Comparison of ENCODE assay signal across 18 cellular contexts in the genomic region with DNA sequence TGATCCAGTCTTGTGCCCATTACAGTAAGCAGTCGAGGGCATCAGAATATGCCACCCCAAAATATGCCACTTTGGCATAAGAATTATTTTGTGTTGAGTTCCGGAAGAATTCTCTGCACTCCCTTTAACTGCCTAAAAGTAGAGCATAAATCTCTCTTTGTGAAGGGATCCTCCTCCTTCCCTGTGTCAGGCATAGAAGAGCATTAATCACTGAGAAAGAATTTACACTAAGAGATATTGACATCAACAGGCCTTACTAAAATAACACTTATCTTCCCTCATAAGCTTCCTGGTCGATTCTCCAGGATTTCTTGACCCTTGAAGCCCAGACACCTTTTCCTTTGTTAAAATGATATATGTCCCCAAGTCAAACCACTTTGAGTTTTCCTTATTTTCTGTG. TPM values are rescaled to one million over a fixed set of nuclear protein-coding genes. Genes with fewer than 3 reads are reported as not detected.
DNase-seq lines count a peak whose midpoint lies in the region; ATAC-seq, FAIRE-seq and TF ChIP-seq lines count a peak whose summit lies in the region.
"Had no signal": no experiment of that assay in that cellular context is flagged by ENCODE, and none has a peak within 500 bp of the region (broad histone marks: within the 10 kb centered on the region; RNA-seq: fewer than 3 reads in every experiment).

No MANE protein-coding gene starts in this region.

- no peaks in the 10 kb centered on the region for H3K36me3 ChIP-seq in astrocyte (ENCODE audit: insufficient read depth, low read length)

- no peak overlapping the region for H2AFZ ChIP-seq in astrocyte (ENCODE audit: low read depth, low read length)

- H3K27me3 Mint-ChIP-seq in astrocyte (ENCODE audit: low read depth, unreplicated experiment): no peaks in the 10 kb centered on the region
- peaks cover 7% of the 10 kb centered on the region for H3K27me3 Mint-ChIP-seq in progenitor cell of endocrine pancreas
- peaks cover 1 to 8% (median 1%) of the 10 kb centered on the region in 3 donors for H3K27me3 Mint-ChIP-seq in CD14-positive monocyte (ENCODE audit: low read depth in 3 of 3)
- H3K27me3 Mint-ChIP-seq: CD4-positive, alpha-beta T cell; IgD-negative memory B cell had no signal

- peak; percentile 73 for ATAC-seq in foreskin keratinocyte

- no peak overlapping the region for H3K4me3 Mint-ChIP-seq in astrocyte (ENCODE audit: unreplicated experiment)
- H3K4me3 Mint-ChIP-seq in progenitor cell of endocrine pancreas (ENCODE audit: low read depth): no peak overlapping the region
- no peak overlapping the region for H3K4me3 Mint-ChIP-seq in CD14-positive monocyte
- H3K4me3 Mint-ChIP-seq: CD4-positive, alpha-beta T cell; H9; IgD-negative memory B cell had no signal

- DNase-seq in HT1080 (ENCODE audit: low read depth) (peak; percentile 24), astrocyte (ENCODE audit: low read depth) (peak; percentile 23), foreskin keratinocyte (peak in 1 of 2 donors; percentile 42), progenitor cell of endocrine pancreas (ENCODE audit: low spot score, unreplicated experiment) (no peak), GM19238 (ENCODE audit: insufficient read length, low spot score) (no peak), CD14-positive monocyte (ENCODE audit: low spot score) (no peak), GM13976 (ENCODE audit: low spot score) (no peak)
- DNase-seq in activated CD4-positive, CD25-positive, alpha-beta regulatory T cell treated with anti-CD3 and anti-CD28 coated beads, Interleukin-2, amount 50 U/mL, for 72 hours: no peak
- DNase-seq: CD4-positive, alpha-beta T cell; H9; Kasumi-1; MV-4-11; NCI-H1417; NCI-H187 treated with DMSO at 0.1 percent for 48 hours; NCI-H345; NCI-H526 treated with DMSO at 0.1 percent for 48 hours; SHP77 treated with DMSO at 0.1 percent for 48 hours had no signal

- no peaks in the 10 kb centered on the region for H3K9me3 ChIP-seq in astrocyte (ENCODE audit: insufficient read depth, low read depth, low read length)

- H3K27ac ChIP-seq in astrocyte (ENCODE audit: low read depth, low read length) (no peak overlapping the region), foreskin keratinocyte (no peak overlapping the region)

- no peaks in the 10 kb centered on the region for H3K36me3 Mint-ChIP-seq in astrocyte (ENCODE audit: low read depth, unreplicated experiment)
- H3K36me3 Mint-ChIP-seq in progenitor cell of endocrine pancreas (ENCODE audit: insufficient read depth): no peaks in the 10 kb centered on the region
- no peaks in the 10 kb centered on the region for H3K36me3 Mint-ChIP-seq in CD14-positive monocyte

- in situ Hi-C loops in GM13976 (cut with MboI; ENCODE audit: low sequenced_read_pairs, unreplicated experiment): no loop called here

- H3K27me3 ChIP-seq in astrocyte (ENCODE audit: insufficient read depth, low read length): no peaks in the 10 kb centered on the region
- no peaks in the 10 kb centered on the region for H3K27me3 ChIP-seq in foreskin keratinocyte

- H3K4me1 Mint-ChIP-seq in astrocyte (ENCODE audit: low read depth, unreplicated experiment) (peaks cover 7% of the 10 kb centered on the region), progenitor cell of endocrine pancreas (ENCODE audit: low read depth) (peaks cover 13% of the 10 kb centered on the region), CD14-positive monocyte (peaks cover 2% of the 10 kb centered on the region)
- H3K4me1 Mint-ChIP-seq: H9 had no signal

- H3K9me3 Mint-ChIP-seq in astrocyte (ENCODE audit: unreplicated experiment): no peaks in the 10 kb centered on the region
- H3K9me3 Mint-ChIP-seq in progenitor cell of endocrine pancreas (ENCODE audit: low read depth): no peaks in the 10 kb centered on the region
- H3K9me3 Mint-ChIP-seq in CD14-positive monocyte: no peaks in the 10 kb centered on the region
- H3K9me3 Mint-ChIP-seq: CD4-positive, alpha-beta T cell; H9 had no signal

- no peak overlapping the region for H3K4me2 ChIP-seq in astrocyte (ENCODE audit: low read length)

- no peak for FAIRE-seq in astrocyte (lab: Jason Lieb, UNC)

- H3K79me2 ChIP-seq in astrocyte (ENCODE audit: insufficient read depth, low read length): no peaks in the 10 kb centered on the region

- H3K4me3 ChIP-seq in astrocyte (ENCODE audit: insufficient read depth, low read depth, low read length): no peak overlapping the region

- H3K27ac Mint-ChIP-seq in astrocyte (ENCODE audit: unreplicated experiment): no peak overlapping the region
- H3K27ac Mint-ChIP-seq in progenitor cell of endocrine pancreas: peak overlapping the region; percentile 37
- no peak overlapping the region for H3K27ac Mint-ChIP-seq in CD14-positive monocyte
- H3K27ac Mint-ChIP-seq: CD4-positive, alpha-beta T cell; H9; IgD-negative memory B cell had no signal

- H3K4me1 ChIP-seq in astrocyte (ENCODE audit: insufficient read depth, low read length): no peaks in the 10 kb centered on the region
- H3K4me1 ChIP-seq in foreskin keratinocyte: peaks cover 10% of the 10 kb centered on the region

- TF ChIP-seq CTCF in astrocyte (IDR thresholded peaks at IDR 0.05; ENCODE audit: insufficient read depth, low read depth, low read length) (no peak), foreskin keratinocyte (conservative IDR thresholded peaks at IDR 0.05) (no peak), progenitor cell of endocrine pancreas (IDR thresholded peaks at IDR 0.05; ENCODE audit: unreplicated experiment) (no peak), CD14-positive monocyte (IDR thresholded peaks at IDR 0.05) (no peak), GM13976 (IDR thresholded peaks at IDR 0.05; ENCODE audit: borderline replicate concordance, control extremely low read depth, extremely low read depth, insufficient read depth, missing control alignments) (no peak)

- intact Hi-C loops in CD14-positive monocyte (cut with micrococcal nuclease): no loop called here

- H4K20me1 ChIP-seq in astrocyte (ENCODE audit: insufficient read depth, low read length): no peaks in the 10 kb centered on the region

- no peak overlapping the region for H3K9ac ChIP-seq in astrocyte (ENCODE audit: low read length)

RNA-seq across cellular contexts. Expression of a gene that starts 27.6 kb away (rescaled TPM):
- total RNA-seq in HT1080 (2014; rRNA removed; shearing (Covaris generic)): 0.47 and 1.0 TPM in 2 replicates
- 0.27 and 0.42 TPM in 2 replicates for polyA plus RNA-seq in HT1080 (2015; cell fraction: cytosol; rRNA removed)
- polyA plus RNA-seq in HT1080 (2015; cell fraction: nucleus; rRNA removed): 0.31 and 0.78 TPM in 2 replicates
- total RNA-seq in astrocyte (0.72 and 1.2 TPM in 2 replicates), foreskin keratinocyte (0.39 and 3.6 TPM in 2 replicates), progenitor cell of endocrine pancreas (not detected in 2 replicates)
- polyA plus RNA-seq in foreskin keratinocyte (0.12 and 2.6 TPM in 2 replicates), CD14-positive monocyte (100 to 1,000 TPM; 131 to 132 TPM)

Comparison
In these comparisons a context has a peak if more than half of its experiments do, and no peak if none do; other contexts are left out.
1. DNase-seq: peak in HT1080 (single experiment) and astrocyte (single experiment); none in progenitor cell of endocrine pancreas (single experiment), GM19238 (single experiment), CD14-positive monocyte (single experiment), activated CD4-positive, CD25-positive, alpha-beta regulatory T cell treated with anti-CD3 and anti-CD28 coated beads, Interleukin-2, amount 50 U/mL, for 72 hours (single experiment) and GM13976 (single experiment).